13 cellular contexts compared by ENCODE assay signal in genomic region chr12:52189376-52190174, GRCh38. TPM values are rescaled to one million over a fixed set of nuclear protein-coding genes. Genes with fewer than 3 reads are reported as not detected.
A peak's percentile ranks its signal among the peaks of the same experiment; 100 is the strongest.
DNase-seq lines count a peak whose midpoint lies in the region; ATAC-seq, FAIRE-seq and TF ChIP-seq lines count a peak whose summit lies in the region.
"Had no signal": no experiment of that assay in that cellular context is flagged by ENCODE, and none has a peak within 500 bp of the region (broad histone marks: within the 10 kb centered on the region; RNA-seq: fewer than 3 reads in every experiment).

No MANE protein-coding gene starts in this region.

- H2AFZ ChIP-seq in trophoblast cell (ENCODE audit: insufficient read depth, low read length, poor library complexity) = no peak overlapping the region

- peaks cover 66% of the 10 kb centered on the region for H3K79me1 ChIP-seq in trophoblast cell (ENCODE audit: low read length)

- H3K36me3 ChIP-seq in trophoblast cell (ENCODE audit: control insufficient read depth in 1 of 2, insufficient read depth in 2 of 2, low read length in 2 of 2) = no peaks in the 10 kb centered on the region

- H3K4me3 ChIP-seq in trophoblast cell (ENCODE audit: low read depth, low read length) = no peak overlapping the region

- ATAC-seq in GM19397 (IDR thresholded peaks at IDR 0.05; ENCODE audit: unreplicated experiment) (no peak), HG03280 (IDR thresholded peaks at IDR 0.05; ENCODE audit: unreplicated experiment) (no peak)

- peaks cover 15% of the 10 kb centered on the region for H3K79me2 ChIP-seq in trophoblast cell (ENCODE audit: control insufficient read depth, insufficient read depth, low read length, poor library complexity)

- H3K4ac ChIP-seq in trophoblast cell (ENCODE audit: low read depth, low read length) = no peak overlapping the region

- H3K27me3 ChIP-seq in trophoblast cell (ENCODE audit: insufficient read depth, low read length) = no peaks in the 10 kb centered on the region

- H3K23ac ChIP-seq in trophoblast cell (ENCODE audit: low read length) = no peak overlapping the region

- no peak overlapping the region for H2AK5ac ChIP-seq in trophoblast cell (ENCODE audit: low read length)

- H2BK12ac ChIP-seq in trophoblast cell (ENCODE audit: low read length) = peak overlapping the region; percentile 20

- no peak overlapping the region for H3K4me2 ChIP-seq in trophoblast cell (ENCODE audit: low read length)

- H4K8ac ChIP-seq in trophoblast cell (ENCODE audit: low read depth, low read length) = no peak overlapping the region

- no peak overlapping the region for H3K14ac ChIP-seq in trophoblast cell (ENCODE audit: low read length)

- TF ChIP-seq POLR2A in H54 (IDR thresholded peaks at IDR 0.05; ENCODE audit: low read depth, low read length) = no peak

- no CpG with 5 or more reads among the region's 3 CpGs for WGBS in trophoblast cell (ENCODE audit: extremely low coverage, insufficient coverage, insufficient read length)

- peak overlapping the region; percentile 12 for H4K91ac ChIP-seq in trophoblast cell (ENCODE audit: low read depth, low read length)

- no peak for FAIRE-seq in H54 (lab: Jason Lieb, UNC)
- FAIRE-seq: colon had no signal

- peak overlapping the region; percentile 7 for H3K18ac ChIP-seq in trophoblast cell (ENCODE audit: low read length)

- H2BK5ac ChIP-seq in trophoblast cell (ENCODE audit: low read depth, low read length, poor library complexity) = no peak overlapping the region

- no peak overlapping the region for H3K9ac ChIP-seq in trophoblast cell (ENCODE audit: low read length)

- no peak overlapping the region for H4K12ac ChIP-seq in trophoblast cell (ENCODE audit: low read depth, low read length)

- H3K27ac ChIP-seq in trophoblast cell (ENCODE audit: low read depth, low read length) = no peak overlapping the region

- no peak overlapping the region for H2BK120ac ChIP-seq in trophoblast cell (ENCODE audit: insufficient read depth, low read length, poor library complexity)

- H3K4me1 ChIP-seq in trophoblast cell (ENCODE audit: control insufficient read depth in 1 of 2, insufficient read depth in 2 of 2, low read length in 2 of 2) = peaks cover 69 to 81% of the 10 kb centered on the region in 2 experiments

- peak; percentile 64 for DNase-seq in Daoy (ENCODE audit: low read depth)
- DNase-seq in NOMO-1 treated with DMSO at 0.1 percent for 48 hours (lab: John Stamatoyannopoulos, UW; ENCODE audit: unreplicated experiment) = peak; percentile 24
- peak; percentile 48 for DNase-seq in dedifferentiated amniotic fluid mesenchymal stem cell (ENCODE audit: extremely low spot score)
- DNase-seq in trophoblast cell = no peak
- no peak for DNase-seq in stimulated activated CD4-positive, alpha-beta T cell treated with anti-CD3 and anti-CD28 coated beads, Interleukin-2, amount 100 ng/mL, for 24 hours
- DNase-seq in H54 (ENCODE audit: insufficient read length, low spot score) = no peak
- DNase-seq: activated CD4-positive, alpha-beta memory T cell treated with anti-CD3 and anti-CD28 coated beads for 36 hours; stimulated activated CD4-positive, alpha-beta T cell treated with anti-CD3 and anti-CD28 coated beads, Interleukin-1b, Interleukin-23, amount 100 ng/mL, for 48 hours; stimulated activated naive CD4-positive, alpha-beta T cell; T-helper 1 cell had no signal

- no peaks in the 10 kb centered on the region for H3K9me3 ChIP-seq in trophoblast cell (ENCODE audit: insufficient read depth, low read depth, low read length)

RNA-seq across cellular contexts. Expression of gene KRT80, which starts 2.2 kb away (rescaled TPM):
- 4.4 and 5.5 TPM in 2 replicates for total RNA-seq in Daoy (2014; rRNA removed; shearing (Covaris generic))
- polyA plus RNA-seq in trophoblast cell (2013) = 26.3 and 28.8 TPM in 2 replicates
- total RNA-seq: activated CD4-positive, alpha-beta memory T cell treated with anti-CD3 and anti-CD28 coated beads for 36 hours had no signal

RNA-seq across cellular contexts. Expression of gene KRT7, which starts 43.5 kb away (rescaled TPM):
- 5.5 and 12.2 TPM in 2 replicates for total RNA-seq in Daoy (2014; rRNA removed; shearing (Covaris generic))
- 666 and 746 TPM in 2 replicates for polyA plus RNA-seq in trophoblast cell (2013)

Comparison
In these comparisons a context has a peak if more than half of its experiments do, and no peak if none do; other contexts are left out.
1. DNase-seq: peak in Daoy (single experiment), NOMO-1 treated with DMSO at 0.1 percent for 48 hours (single experiment) and dedifferentiated amniotic fluid mesenchymal stem cell (single experiment); none in trophoblast cell (0 of 2), stimulated activated CD4-positive, alpha-beta T cell treated with anti-CD3 and anti-CD28 coated beads, Interleukin-2, amount 100 ng/mL, for 24 hours (0 of 2) and H54 (single experiment).